Comparison of ENCODE assay signal across 1 cellular context in genomic region chr2:128027801-128028667, GRCh38.
TF ChIP-seq lines count a peak whose summit lies in the region.

Gene SAP130 (minus strand): TSS chr2:128028059. CDS start chr2:128026292, 1,767 bp downstream.

TF ChIP-seq in K562, 482 proteins besides CTCF, POLR2A, EP300 and RAD21 (continued from another document and continues in another):
- TF ChIP-seq CHAMP1 (IDR thresholded peaks at IDR 0.05) (no peak), ZBED1 (IDR thresholded peaks at IDR 0.05) (no peak), NR2F6 (CRISPR knock-in tag; IDR thresholded peaks at IDR 0.05) (no peak), ZNF512 (tag; IDR thresholded peaks at IDR 0.05) (no peak), HCFC1 (IDR thresholded peaks at IDR 0.05; ENCODE audit: low read depth, low read length) (peak; percentile 89), ASH1L (IDR thresholded peaks at IDR 0.05; ENCODE audit: borderline replicate concordance, low read depth, partially characterized antibody) (peak; percentile 41), DMBX1 (CRISPR knock-in tag; IDR thresholded peaks at IDR 0.05; ENCODE audit: borderline replicate concordance) (no peak), PHF21A (IDR thresholded peaks at IDR 0.05; ENCODE audit: borderline replicate concordance, low read depth) (no peak), CHD2 (IDR thresholded peaks at IDR 0.05; ENCODE audit: low read depth, low read length) (peak; percentile 46; the same call in 1 of the 2 replicates), NFYB (IDR thresholded peaks at IDR 0.05; ENCODE audit: extremely low read depth, insufficient read length) (peak; percentile 54), ESRRA (IDR thresholded peaks at IDR 0.05; ENCODE audit: borderline replicate concordance, low read depth) (no peak), ZNF76 (CRISPR knock-in tag; IDR thresholded peaks at IDR 0.05; ENCODE audit: borderline replicate concordance) (no peak), ZNF785 (CRISPR knock-in tag; IDR thresholded peaks at IDR 0.05) (no peak), STAT5A (IDR thresholded peaks at IDR 0.05; ENCODE audit: borderline replicate concordance, low read length) (no peak), TCF7L2 (IDR thresholded peaks at IDR 0.05; ENCODE audit: low read depth, low read length) (no peak), ZSCAN32 (CRISPR knock-in tag; IDR thresholded peaks at IDR 0.05) (no peak), MAFG (tag; conservative IDR thresholded peaks at IDR 0.05) (no peak), MECOM (CRISPR knock-in tag; IDR thresholded peaks at IDR 0.05) (no peak), PURB (CRISPR knock-in tag; IDR thresholded peaks at IDR 0.05; ENCODE audit: low read depth) (no peak), MYC (IDR thresholded peaks at IDR 0.05; ENCODE audit: low read depth, low read length) (no peak), MYC (CRISPR knock-in tag; IDR thresholded peaks at IDR 0.05; ENCODE audit: borderline replicate concordance, low read depth) (no peak), GABPA (tag; conservative IDR thresholded peaks at IDR 0.05; ENCODE audit: low read depth) (peak; percentile 89), ATF4 (CRISPR knock-in tag; IDR thresholded peaks at IDR 0.05) (no peak), CTCFL (IDR thresholded peaks at IDR 0.05; ENCODE audit: borderline replicate concordance, insufficient read depth, low read depth, low read length, poor library complexity, severe bottlenecking) (no peak), NBN (IDR thresholded peaks at IDR 0.05; ENCODE audit: low read depth) (no peak), KLF6 (CRISPR knock-in tag; IDR thresholded peaks at IDR 0.05; ENCODE audit: borderline replicate concordance) (no peak), TGIF2 (CRISPR knock-in tag; IDR thresholded peaks at IDR 0.05) (0 out of 2 replicates have a peak, but pooled peaks have one; percentile 48), ZNF224 (CRISPR knock-in tag; IDR thresholded peaks at IDR 0.05) (no peak), RBM39 (optimal IDR thresholded peaks at IDR 0.05; ENCODE audit: low read depth, low read length) (no peak), MXI1 (IDR thresholded peaks at IDR 0.05; ENCODE audit: low read depth, low read length) (no peak), KDM4B (IDR thresholded peaks at IDR 0.05; ENCODE audit: borderline replicate concordance in 2 of 2, low read depth in 1 of 2) (no peak), ZC3H11A (IDR thresholded peaks at IDR 0.05; ENCODE audit: low read depth, low read length) (no peak), ZBTB7A (IDR thresholded peaks at IDR 0.05; ENCODE audit: borderline replicate concordance, control insufficient read depth, low read depth, low read length) (peak; percentile 26; the same call in 1 of the 2 replicates), ELF4 (CRISPR knock-in tag; IDR thresholded peaks at IDR 0.05) (0 out of 2 replicates have a peak, but pooled peaks have one; percentile 50), HNRNPK (IDR thresholded peaks at IDR 0.05; ENCODE audit: low read depth, low read length, poor library complexity, severe bottlenecking) (no peak), XRCC3 (IDR thresholded peaks at IDR 0.05) (no peak), HMGXB4 (CRISPR knock-in tag; IDR thresholded peaks at IDR 0.05) (no peak), ZZZ3 (IDR thresholded peaks at IDR 0.05) (no peak), XRCC4 (IDR thresholded peaks at IDR 0.05; ENCODE audit: extremely low read depth, insufficient read depth, insufficient read length) (no peak), NFATC3 (IDR thresholded peaks at IDR 0.05) (no peak), MBD2 (IDR thresholded peaks at IDR 0.05; ENCODE audit: borderline replicate concordance, low read depth) (peak; percentile 84; the same call in 1 of the 2 replicates), NR1H2 (CRISPR knock-in tag; IDR thresholded peaks at IDR 0.05) (no peak), ZNF830 (CRISPR knock-in tag; IDR thresholded peaks at IDR 0.05) (no peak), ZNF140 (CRISPR knock-in tag; IDR thresholded peaks at IDR 0.05) (no peak), HDAC6 (IDR thresholded peaks at IDR 0.05; ENCODE audit: low read depth, low read length) (0 out of 2 replicates have a peak, but pooled peaks have one; percentile 54), KHSRP (IDR thresholded peaks at IDR 0.05) (no peak), HDGF (IDR thresholded peaks at IDR 0.05) (no peak), MAX (CRISPR knock-in tag; IDR thresholded peaks at IDR 0.05) (peak; percentile 43), ZNF239 (CRISPR knock-in tag; IDR thresholded peaks at IDR 0.05) (no peak), BCLAF1 (IDR thresholded peaks at IDR 0.05; ENCODE audit: borderline replicate concordance in 1 of 2, control insufficient read depth in 1 of 2, low read depth in 2 of 2, low read length in 1 of 2) (no peak), AFF4 (CRISPR knock-in tag; IDR thresholded peaks at IDR 0.05) (peak; percentile 83; the same call in 1 of the 2 replicates), ZNF699 (CRISPR knock-in tag; IDR thresholded peaks at IDR 0.05; ENCODE audit: insufficient replicate concordance) (no peak), SRSF7 (optimal IDR thresholded peaks at IDR 0.05; ENCODE audit: low read depth, low read length) (no peak)
